Comparison of ENCODE assay signal across 8 cellular contexts in genomic region chr9:131739988-131740648, GRCh38. TPM values are rescaled to one million over a fixed set of nuclear protein-coding genes. Genes with fewer than 3 reads are reported as not detected.
DNase-seq lines count a peak whose midpoint lies in the region; FAIRE-seq and TF ChIP-seq lines count a peak whose summit lies in the region.

A gene with protein sequence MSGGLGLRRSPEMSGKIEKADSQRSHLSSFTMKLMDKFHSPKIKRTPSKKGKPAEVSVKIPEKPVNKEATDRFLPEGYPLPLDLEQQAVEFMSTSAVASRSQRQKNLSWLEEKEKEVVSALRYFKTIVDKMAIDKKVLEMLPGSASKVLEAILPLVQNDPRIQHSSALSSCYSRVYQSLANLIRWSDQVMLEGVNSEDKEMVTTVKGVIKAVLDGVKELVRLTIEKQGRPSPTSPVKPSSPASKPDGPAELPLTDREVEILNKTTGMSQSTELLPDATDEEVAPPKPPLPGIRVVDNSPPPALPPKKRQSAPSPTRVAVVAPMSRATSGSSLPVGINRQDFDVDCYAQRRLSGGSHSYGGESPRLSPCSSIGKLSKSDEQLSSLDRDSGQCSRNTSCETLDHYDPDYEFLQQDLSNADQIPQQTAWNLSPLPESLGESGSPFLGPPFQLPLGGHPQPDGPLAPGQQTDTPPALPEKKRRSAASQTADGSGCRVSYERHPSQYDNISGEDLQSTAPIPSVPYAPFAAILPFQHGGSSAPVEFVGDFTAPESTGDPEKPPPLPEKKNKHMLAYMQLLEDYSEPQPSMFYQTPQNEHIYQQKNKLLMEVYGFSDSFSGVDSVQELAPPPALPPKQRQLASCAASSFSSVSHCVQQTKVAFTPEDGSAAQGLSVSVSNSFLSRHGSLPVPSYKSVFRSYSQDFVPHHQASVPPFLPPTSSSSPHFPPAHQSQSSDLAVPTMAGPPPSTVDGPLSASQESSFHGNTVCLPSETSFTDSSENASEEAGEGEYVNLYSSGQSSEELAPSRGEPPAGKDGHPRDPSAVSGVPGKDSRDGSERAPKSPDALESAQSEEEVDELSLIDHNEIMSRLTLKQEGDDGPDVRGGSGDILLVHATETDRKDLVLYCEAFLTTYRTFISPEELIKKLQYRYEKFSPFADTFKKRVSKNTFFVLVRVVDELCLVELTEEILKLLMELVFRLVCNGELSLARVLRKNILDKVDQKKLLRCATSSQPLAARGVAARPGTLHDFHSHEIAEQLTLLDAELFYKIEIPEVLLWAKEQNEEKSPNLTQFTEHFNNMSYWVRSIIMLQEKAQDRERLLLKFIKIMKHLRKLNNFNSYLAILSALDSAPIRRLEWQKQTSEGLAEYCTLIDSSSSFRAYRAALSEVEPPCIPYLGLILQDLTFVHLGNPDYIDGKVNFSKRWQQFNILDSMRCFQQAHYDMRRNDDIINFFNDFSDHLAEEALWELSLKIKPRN (N-terminal part only) (minus strand): TSS chr9:131740076. CDS start chr9:131739830, 246 bp downstream.

- peak; percentile 68 for DNase-seq in GM06990 (ENCODE audit: extremely low read depth, insufficient read length)
- peak; percentile 10 to 82 for DNase-seq in HAP-1 (ENCODE audit: low spot score in 2 of 2)
- DNase-seq in NCI-H1092 treated with DMSO at 0.1 percent for 48 hours (lab: John Stamatoyannopoulos, UW), result peak; percentile 37
- peak; percentile 97 for DNase-seq in activated CD8-positive, alpha-beta memory T cell treated with anti-CD3 and anti-CD28 coated beads for 24 hours
- peak in 1 of 2 experiments; percentile 95 for DNase-seq in H1 (ENCODE audit: low read depth in 1 of 2, low spot score in 2 of 2)
- peak; percentile 63 for DNase-seq in midbrain (lab: John Stamatoyannopoulos, UW)
- DNase-seq in stimulated activated CD8-positive, alpha-beta memory T cell treated with anti-CD3 and anti-CD28 coated beads, Interleukin-2, amount 100 ng/mL, for 1 hour (ENCODE audit: low read depth in 2 of 2), result peak; percentile 72 to 77
- DNase-seq in NCI-H128 (lab: John Stamatoyannopoulos, UW; ENCODE audit: unreplicated experiment), result no peak

- H4K5ac ChIP-seq in H1 (ENCODE audit: insufficient read length, low read depth, low read length), result peak within 1 kb of the TSS; percentile 51

- H3K56ac ChIP-seq in H1 (replicated peaks; ENCODE audit: insufficient read length, low read depth, low read length), result no peak within 1 kb of the TSS

- H2BK20ac ChIP-seq in H1 (ENCODE audit: low read length), result no peak within 1 kb of the TSS

- no peak for FAIRE-seq in H1 (lab: Jason Lieb, UNC)

- H3K27me3 ChIP-seq in GM06990 (replicated peaks; ENCODE audit: control insufficient read depth, insufficient read depth, low read length) (no peaks in the 10 kb centered on the region), HAP-1 (ENCODE audit: low read depth) (no peaks in the 10 kb centered on the region), H1 (replicated peaks in 1 of 4; ENCODE audit: control insufficient read depth in 3 of 4, extremely low read depth in 1 of 4, insufficient read depth in 3 of 4, low read length in 3 of 4) (no peaks in the 10 kb centered on the region; a peak in 1 of 7 replicates)

- no peak for TF ChIP-seq EP300 in H1 (IDR thresholded peaks at IDR 0.05; ENCODE audit: borderline replicate concordance in 1 of 2, low read depth in 2 of 2, low read length in 2 of 2)

- H3K23me2 ChIP-seq in H1 (ENCODE audit: low read depth, low read length), result peaks cover 2% of the 10 kb centered on the region; the same call in 1 of the 2 replicates

- no peak within 1 kb of the TSS for H2BK12ac ChIP-seq in H1 (ENCODE audit: low read depth, low read length)

- H3K4me3 ChIP-seq in GM06990 (replicated peaks; ENCODE audit: low read depth, low read length) (peak within 1 kb of the TSS; percentile 65), HAP-1 (peak within 1 kb of the TSS; percentile 52), H1 (ENCODE audit: extremely low read depth in 1 of 4, insufficient read depth in 2 of 4, low read depth in 3 of 4, low read length in 4 of 4) (peak within 1 kb of the TSS; percentile 66 to 77 (median 71))

- H3K79me2 ChIP-seq in H1 (ENCODE audit: control insufficient read depth in 1 of 2, insufficient read depth in 2 of 2, low read length in 2 of 2), result peaks cover 5 to 38% of the 10 kb centered on the region in 2 experiments; a peak in 3 of 4 replicates

- H3K4me2 ChIP-seq in H1 (ENCODE audit: insufficient read depth in 1 of 2, low read depth in 2 of 2, low read length in 2 of 2), result peak within 1 kb of the TSS; percentile 69 to 90

- H2AFZ ChIP-seq in H1 (ENCODE audit: low read length), result 0 out of 2 replicates have a peak within 1 kb of the TSS, but pooled peaks have one; percentile 36

- TF ChIP-seq CTCF in GM06990 (IDR thresholded peaks at IDR 0.05; ENCODE audit: insufficient read depth, low read length, poor library complexity, severe bottlenecking) (peak; percentile 47), H1 (IDR thresholded peaks at IDR 0.05; ENCODE audit: control extremely low read depth in 1 of 3, insufficient read depth in 1 of 3, low read depth in 1 of 3, low read length in 3 of 3) (peak; percentile 76 to 99 (median 99))

- H3K14ac ChIP-seq in H1 (ENCODE audit: insufficient read length), result no peak within 1 kb of the TSS

- H3K27ac ChIP-seq in H1 (ENCODE audit: low read depth, low read length), result no peak within 1 kb of the TSS; the same call in 1 of the 2 replicates

- H4K20me1 ChIP-seq in H1 (replicated peaks in 1 of 2; ENCODE audit: control insufficient read depth in 1 of 2, insufficient read depth in 2 of 2, low read length in 2 of 2), result peaks cover 0 to 12% of the 10 kb centered on the region in 2 experiments

- TF ChIP-seq RAD21 in H1 (IDR thresholded peaks at IDR 0.05 in 1 of 2, conservative IDR thresholded peaks at IDR 0.05 in 1 of 2; ENCODE audit: low read depth in 2 of 2, low read length in 2 of 2), result peak; percentile 61 to 81

- POLR2A ChIA-PET in H1 (lab: Charles Lee; ENCODE audit: partially characterized antibody), result interaction anchor here (0.6 kb wide), 1 partner anchor 14 kb away, joined by 3 read pairs; no protein-coding TSS in a partner anchor

- peaks cover 13% of the 10 kb centered on the region for H3K79me1 ChIP-seq in H1 (ENCODE audit: low read depth, low read length)

- no peak within 1 kb of the TSS for H4K91ac ChIP-seq in H1 (replicated peaks; ENCODE audit: insufficient read length, low read length)

- H2AK5ac ChIP-seq in H1 (ENCODE audit: low read depth, low read length), result no peak within 1 kb of the TSS

- H3K4me1 ChIP-seq in HAP-1 (no peaks in the 10 kb centered on the region), H1 (replicated peaks in 1 of 4; ENCODE audit: control insufficient read depth in 3 of 4, insufficient read depth in 4 of 4, low read length in 3 of 4) (peaks cover 2 to 8% (median 4%) of the 10 kb centered on the region in 4 experiments; a peak in 5 of 7 replicates)

- no peak within 1 kb of the TSS for H2BK15ac ChIP-seq in H1 (ENCODE audit: low read length)

- no peak within 1 kb of the TSS for H3K18ac ChIP-seq in H1 (ENCODE audit: extremely low read depth, low read length)

- H2BK120ac ChIP-seq in H1 (replicated peaks; ENCODE audit: low read depth, low read length), result no peak within 1 kb of the TSS

- no peaks in the 10 kb centered on the region; the same call in none of the 2 replicates for H3K36me3 ChIP-seq in GM06990 (ENCODE audit: control insufficient read depth, insufficient read depth, low read length)
- H3K36me3 ChIP-seq in HAP-1 (replicated peaks), result no peaks in the 10 kb centered on the region; the same call in 1 of the 2 replicates
- no peaks in the 10 kb centered on the region for H3K36me3 ChIP-seq in H1 (ENCODE audit: control insufficient read depth in 2 of 4, insufficient read depth in 4 of 4, low read length in 3 of 4)

- WGBS in H1 (ENCODE audit: extremely low coverage in 1 of 2, insufficient coverage in 1 of 2, insufficient read length in 1 of 2, insufficient replicate concordance in 2 of 2, low coverage in 1 of 2, low lambda C conversion rate in 2 of 2, missing lambda C conversion rate in 1 of 2), 2 experiments, result 24% methylated on average over 20 of the region's 64 CpGs; no CpG with 5 or more reads in 1 of the 2 experiments

- H4K8ac ChIP-seq in H1 (ENCODE audit: extremely low read depth, insufficient read depth, low read length), result peak within 1 kb of the TSS; percentile 59; the same call in 1 of the 2 replicates

- peaks cover 7% of the 10 kb centered on the region for H3K9me3 ChIP-seq in HAP-1
- peaks cover 0 to 7% of the 10 kb centered on the region in 2 experiments; a peak in 1 of 4 replicates for H3K9me3 ChIP-seq in H1 (ENCODE audit: insufficient read depth in 2 of 2, low read depth in 1 of 2, low read length in 1 of 2)

- CTCF ChIA-PET in H1 (lab: Charles Lee; ENCODE audit: partially characterized antibody), result interaction anchor here (0.5 to 9.2 kb wide), 27 partner anchors 9 to 1178 kb away, joined by 3 to 82 read pairs (median 5); partner anchors contain the start of gene POMT1

- no peak within 1 kb of the TSS for H3K4ac ChIP-seq in H1 (replicated peaks; ENCODE audit: insufficient read length, low read depth, low read length)

- H2BK5ac ChIP-seq in H1 (ENCODE audit: low read depth, low read length), result no peak within 1 kb of the TSS

- in situ Hi-C loops in HAP-1 (cut with MboI; ENCODE audit: low sequenced_read_pairs), result loop anchor here (5.0 kb wide), 1 partner anchor 148 kb away; no protein-coding TSS in a partner anchor

- peak within 1 kb of the TSS; percentile 51 to 85 (median 66) for H3K9ac ChIP-seq in H1 (replicated peaks in 1 of 4; ENCODE audit: extremely low read depth in 1 of 4, low read depth in 3 of 4, low read length in 3 of 4)

- H3K23ac ChIP-seq in H1 (ENCODE audit: insufficient read length), result no peak within 1 kb of the TSS

- no peak for TF ChIP-seq POLR2A in H1 (IDR thresholded peaks at IDR 0.05; ENCODE audit: control extremely low read depth in 1 of 2, low read depth in 2 of 2, low read length in 2 of 2)

TF ChIP-seq in H1, 55 proteins besides CTCF, POLR2A, EP300 and RAD21 (continues in another document):
- TF ChIP-seq GABPA (IDR thresholded peaks at IDR 0.05; ENCODE audit: borderline replicate concordance, insufficient read depth, low read length), result peak; percentile 18; the same call in 1 of the 2 replicates
- no peak for TF ChIP-seq BRCA1 (IDR thresholded peaks at IDR 0.05; ENCODE audit: low read depth, low read length)
- TF ChIP-seq SRF (IDR thresholded peaks at IDR 0.05; ENCODE audit: low read depth, low read length), result 0 out of 2 replicates have a peak, but pooled peaks have one; percentile 25
- TF ChIP-seq TAF7 (optimal IDR thresholded peaks at IDR 0.05; ENCODE audit: borderline replicate concordance, low read depth, low read length), result peak; percentile 92

RNA-seq across cellular contexts. Expression of the gene that starts here (rescaled TPM):
- 73.8 and 78.9 TPM in 2 replicates for total RNA-seq in H1 (2021; fragmentation: NEBNext Ultra II Directional; extraction: Animal tissue kit (Norgen Biotek cat#: 25700))
- polyA plus RNA-seq in H1 (2011; rRNA removed), result 29.7 and 38.2 TPM in 2 replicates
- polyA plus RNA-seq in H1 (2011; cell fraction: cytosol; rRNA removed), result 28.4 TPM
- polyA plus RNA-seq in H1 (2011; cell fraction: nucleus; rRNA removed), result 54.3 TPM
- 39.8 to 47.1 TPM (median 45.5 TPM) in 4 replicates for polyA plus RNA-seq in H1 (2012, experiment 1 of 2)
- polyA plus RNA-seq in H1 (2012, experiment 2 of 2), result 36.6 TPM
- polyA plus RNA-seq in H1 (2013, experiment 1 of 2), result 43.6 TPM
- 46.5 TPM for polyA plus RNA-seq in H1 (2013, experiment 2 of 2)
- polyA minus RNA-seq in H1 (2011; rRNA and poly(A)+ RNA removed), result 30.4 and 36.4 TPM in 2 replicates
- 22.6 TPM for polyA minus RNA-seq in H1 (2011; cell fraction: cytosol; rRNA and poly(A)+ RNA removed)
- polyA minus RNA-seq in H1 (2011; cell fraction: nucleus; rRNA and poly(A)+ RNA removed), result 22.7 TPM
